ENCODE assay signal across 8 cellular contexts in the genomic region with DNA sequence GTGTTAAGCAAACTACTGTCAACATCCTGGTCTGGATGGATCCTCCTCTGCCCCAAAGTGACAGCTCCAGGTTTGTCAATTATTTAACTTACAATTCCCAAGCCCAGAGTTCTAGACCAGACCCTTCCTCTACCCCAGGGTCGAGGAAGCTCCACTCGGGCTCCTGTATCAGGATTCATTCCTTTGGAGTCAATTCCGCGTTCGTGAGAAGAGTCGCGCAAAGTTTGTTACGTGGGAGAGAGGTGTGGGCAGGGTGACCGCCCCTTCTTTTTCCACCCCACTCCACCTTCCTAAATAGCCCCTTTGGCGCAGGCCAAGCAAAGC. TPM values are rescaled to one million over a fixed set of nuclear protein-coding genes. Genes with fewer than 3 reads are reported as not detected.
DNase-seq lines count a peak whose midpoint lies in the region; ATAC-seq, FAIRE-seq and TF ChIP-seq lines count a peak whose summit lies in the region.

No MANE protein-coding gene starts in this region.

- no peak for TF ChIP-seq POLR2A in lower leg skin (IDR thresholded peaks at IDR 0.05)
- no peak for TF ChIP-seq POLR2A in tibial nerve (IDR thresholded peaks at IDR 0.05)

- intact Hi-C loops in lower leg skin (cut with DNase I; ENCODE audit: low total_unique reads): no loop called here

- H3K36me3 ChIP-seq in tibial nerve: no peaks in the 10 kb centered on the region

- H3K4me3 Mint-ChIP-seq in activated T-cell treated with anti-CD3 and anti-CD28 coated beads, Interleukin-2, amount 50 U/mL, for 4 hours: peak overlapping the region; percentile 96

- no peak for DNase-seq in activated T-cell treated with anti-CD3 and anti-CD28 coated beads, Interleukin-2, amount 50 U/mL, for 4 hours
- DNase-seq in activated T-cell treated with anti-CD3 and anti-CD28 coated beads, Interleukin-2, amount 50 U/mL, for 1 hour: no peak
- DNase-seq in astrocyte of the spinal cord (ENCODE audit: low read depth, low spot score): no peak
- no peak for DNase-seq in lower leg skin (ENCODE audit: low spot score in 2 of 2)
- no peak for DNase-seq in tibial nerve (ENCODE audit: low spot score in 2 of 2)
- no peak for DNase-seq in ACHN
- DNase-seq in frontal cortex (ENCODE audit: low spot score in 2 of 2): no peak
- DNase-seq in anterior cingulate cortex (lab: John Stamatoyannopoulos, UW): no peak

- ATAC-seq in activated T-cell treated with anti-CD3 and anti-CD28 coated beads, Interleukin-2, amount 50 U/mL, for 4 hours: no peak

- TF ChIP-seq EP300 in tibial nerve (IDR thresholded peaks at IDR 0.05): no peak

- H3K4me3 ChIP-seq in astrocyte of the spinal cord (ENCODE audit: low read depth, low read length): peak overlapping the region; percentile 98
- H3K4me3 ChIP-seq in lower leg skin (ENCODE audit: low read depth, poor library complexity, severe bottlenecking): peak overlapping the region; percentile 100
- H3K4me3 ChIP-seq in tibial nerve: peak overlapping the region; percentile 79 to 95 (median 84)

- H3K4me1 Mint-ChIP-seq in activated T-cell treated with anti-CD3 and anti-CD28 coated beads, Interleukin-2, amount 50 U/mL, for 4 hours (ENCODE audit: low read depth): peaks cover 66% of the 10 kb centered on the region

- peak overlapping the region; percentile 43 to 86 (median 78) for H3K27ac ChIP-seq in tibial nerve

- H3K4me1 ChIP-seq in tibial nerve: peaks cover 0 to 68% (median 24%) of the 10 kb centered on the region in 4 donors

- 0% methylated on average over 10 of the region's 10 CpGs for WGBS in lower leg skin, 2 donors
- 0% methylated on average over 5 to 10 of the region's 10 CpGs for WGBS in tibial nerve, 2 donors

- peaks cover 2% of the 10 kb centered on the region for H3K36me3 Mint-ChIP-seq in activated T-cell treated with anti-CD3 and anti-CD28 coated beads, Interleukin-2, amount 50 U/mL, for 4 hours (ENCODE audit: insufficient read depth)

- H3K9me3 Mint-ChIP-seq in activated T-cell treated with anti-CD3 and anti-CD28 coated beads, Interleukin-2, amount 50 U/mL, for 4 hours: no peaks in the 10 kb centered on the region

- H3K27me3 ChIP-seq in tibial nerve: no peaks in the 10 kb centered on the region

- TF ChIP-seq CTCF in astrocyte of the spinal cord (IDR thresholded peaks at IDR 0.05; ENCODE audit: low read depth, low read length) (no peak), lower leg skin (IDR thresholded peaks at IDR 0.05) (no peak), tibial nerve (IDR thresholded peaks at IDR 0.05) (no peak)

- peaks cover 0 to under 1% (median 0%) of the 10 kb centered on the region in 4 donors for H3K9me3 ChIP-seq in tibial nerve

- no peak for FAIRE-seq in frontal cortex (lab: Jason Lieb, UNC)

- in situ Hi-C loops in astrocyte of the spinal cord (cut with HindIII; ENCODE audit: low sequenced_read_pairs) (no loop called here), ACHN (cut with HindIII; ENCODE audit: low pct_ligation_motif_present, low pct_unique_long_range_greater_than_20kb, low sequenced_read_pairs) (no loop called here)

- H3K27me3 Mint-ChIP-seq in activated T-cell treated with anti-CD3 and anti-CD28 coated beads, Interleukin-2, amount 50 U/mL, for 4 hours (ENCODE audit: low read depth): no peaks in the 10 kb centered on the region

RNA-seq across cellular contexts. Expression of gene SEL1L, which starts 0.5 kb away (rescaled TPM):
- total RNA-seq in activated T-cell treated with anti-CD3 and anti-CD28 coated beads, Interleukin-2, amount 50 U/mL, for 4 hours: 10 to 100 TPM; 55.7 to 72.6 (median 63.1) TPM
- total RNA-seq in lower leg skin (10 to 100 TPM; 30.4 to 41.9 (median 34.0) TPM), tibial nerve (10 to 100 TPM; 35.2 to 42.2 (median 40.1) TPM), frontal cortex (64.0 TPM)
